ENCODE assay signal across 12 cellular contexts in genomic region chr3:133548090-133548489, GRCh38. TPM values are rescaled to one million over a fixed set of nuclear protein-coding genes. Genes with fewer than 3 reads are reported as not detected.
DNase-seq lines count a peak whose midpoint lies in the region; ATAC-seq and TF ChIP-seq lines count a peak whose summit lies in the region.
"Had no signal": no experiment of that assay in that cellular context is flagged by ENCODE, and none has a peak within 500 bp of the region (broad histone marks: within the 10 kb centered on the region; RNA-seq: fewer than 3 reads in every experiment).

No MANE protein-coding gene starts in this region.

- H3K36me3 ChIP-seq in PC-9 (ENCODE audit: low read depth) (no peaks in the 10 kb centered on the region), osteoblast (ENCODE audit: insufficient read depth, low read length) (no peaks in the 10 kb centered on the region)

- no peaks in the 10 kb centered on the region for H3K4me1 Mint-ChIP-seq in activated T-helper 17 cell treated with anti-CD3 and anti-CD28 coated beads, Interleukin-2, amount 50 U/mL, for 72 hours
- H3K4me1 Mint-ChIP-seq: activated CD4-positive, alpha-beta T cell treated with anti-CD3 and anti-CD28 coated beads, Interleukin-2, amount 10 ng/mL, durations not matched to agents 24 days and 14 days had no signal

- no peaks in the 10 kb centered on the region for H3K9me2 ChIP-seq in PC-9 (ENCODE audit: insufficient read depth)

- H3K4me3 ChIP-seq in PC-9 (no peak overlapping the region), fibroblast of mammary gland (ENCODE audit: control insufficient read depth, low read depth, low read length) (no peak overlapping the region), osteoblast (ENCODE audit: insufficient read depth, low read length) (peak overlapping the region; percentile 5)
- H3K4me3 ChIP-seq: psoas muscle had no signal

- CTCF ChIA-PET in PC-9 (lab: Charles Lee): no interaction called here

- DNase-seq in AG08396 (ENCODE audit: low spot score): peak; percentile 68
- no peak for DNase-seq in PC-9
- DNase-seq in fibroblast of mammary gland (ENCODE audit: low read depth): peak; percentile 48
- DNase-seq in osteoblast (ENCODE audit: insufficient read length, low spot score, missing footprints): peak; percentile 78
- no peak for DNase-seq in effector CD8-positive, alpha-beta T cell (lab: John Stamatoyannopoulos, UW)
- DNase-seq in activated CD8-positive, alpha-beta memory T cell treated with anti-CD3 and anti-CD28 coated beads, Interleukin-2, amount 50 U/mL, for 48 hours: no peak
- DNase-seq: activated CD4-positive, alpha-beta T cell treated with anti-CD3 and anti-CD28 coated beads, Interleukin-2, amount 10 ng/mL, durations not matched to agents 24 days and 14 days; activated naive CD4-positive, alpha-beta T cell treated with anti-CD3 and anti-CD28 coated beads for 36 hours; AML-193; psoas muscle had no signal

- H3K9me3 Mint-ChIP-seq in activated T-helper 17 cell treated with anti-CD3 and anti-CD28 coated beads, Interleukin-2, amount 50 U/mL, for 72 hours: no peaks in the 10 kb centered on the region
- H3K9me3 Mint-ChIP-seq: activated CD4-positive, alpha-beta T cell treated with anti-CD3 and anti-CD28 coated beads, Interleukin-2, amount 10 ng/mL, durations not matched to agents 24 days and 14 days; activated naive CD4-positive, alpha-beta T cell treated with anti-CD3 and anti-CD28 coated beads for 36 hours had no signal

- no TSS peak for BruUV-seq in PC-9 (replicated peaks; lab: Mats Ljungman, UMichigan)

- ATAC-seq in activated T-helper 17 cell treated with anti-CD3 and anti-CD28 coated beads, Interleukin-2, amount 50 U/mL, for 72 hours (replicated peaks): no peak
- no peak for ATAC-seq in GM21723 (IDR thresholded peaks at IDR 0.05; ENCODE audit: unreplicated experiment)

- H3K4me3 Mint-ChIP-seq in activated T-helper 17 cell treated with anti-CD3 and anti-CD28 coated beads, Interleukin-2, amount 50 U/mL, for 72 hours: no peak overlapping the region
- H3K4me3 Mint-ChIP-seq: activated CD4-positive, alpha-beta T cell treated with anti-CD3 and anti-CD28 coated beads, Interleukin-2, amount 10 ng/mL, durations not matched to agents 24 days and 14 days; activated naive CD4-positive, alpha-beta T cell treated with anti-CD3 and anti-CD28 coated beads for 36 hours had no signal

- intact Hi-C loops in PC-9 (cut with micrococcal nuclease; ENCODE audit: unreplicated experiment): no loop called here

- H3K4me2 ChIP-seq in PC-9 (peak overlapping the region; percentile 1; the same call in 1 of the 2 replicates), osteoblast (ENCODE audit: insufficient read depth, low read length) (peak overlapping the region; percentile 63)

- H3K27ac Mint-ChIP-seq in activated T-helper 17 cell treated with anti-CD3 and anti-CD28 coated beads, Interleukin-2, amount 50 U/mL, for 72 hours: no peak overlapping the region
- H3K27ac Mint-ChIP-seq: activated CD4-positive, alpha-beta T cell treated with anti-CD3 and anti-CD28 coated beads, Interleukin-2, amount 10 ng/mL, durations not matched to agents 24 days and 14 days; activated naive CD4-positive, alpha-beta T cell treated with anti-CD3 and anti-CD28 coated beads for 36 hours had no signal

- H3K4me1 ChIP-seq in PC-9 (replicated peaks; ENCODE audit: insufficient read depth) (peaks cover 39% of the 10 kb centered on the region), osteoblast (ENCODE audit: insufficient read depth, low read length) (peaks cover 21% of the 10 kb centered on the region)

- H3K9me3 ChIP-seq in PC-9 (ENCODE audit: insufficient read depth, low read depth): no peaks in the 10 kb centered on the region
- H3K9me3 ChIP-seq in osteoblast (ENCODE audit: low read depth, low read length): no peaks in the 10 kb centered on the region
- H3K9me3 ChIP-seq: psoas muscle had no signal

- H3K27me3 Mint-ChIP-seq in activated T-helper 17 cell treated with anti-CD3 and anti-CD28 coated beads, Interleukin-2, amount 50 U/mL, for 72 hours: no peaks in the 10 kb centered on the region

- H3K79me2 ChIP-seq in PC-9 (ENCODE audit: low read depth): no peaks in the 10 kb centered on the region
- no peaks in the 10 kb centered on the region for H3K79me2 ChIP-seq in osteoblast (ENCODE audit: insufficient read depth, low read length)

- no peak for TF ChIP-seq CTCF in PC-9 (conservative IDR thresholded peaks at IDR 0.05)
- no peak for TF ChIP-seq CTCF in fibroblast of mammary gland (conservative IDR thresholded peaks at IDR 0.05; ENCODE audit: control insufficient read depth, insufficient read depth, low read depth, low read length)
- TF ChIP-seq CTCF in osteoblast (IDR thresholded peaks at IDR 0.05; ENCODE audit: extremely low read depth, low read depth, low read length): no peak

- H3K27ac ChIP-seq in PC-9 (peak overlapping the region; percentile 34; the same call in 1 of the 2 replicates), osteoblast (ENCODE audit: low read depth, low read length) (peak overlapping the region; percentile 60)
- H3K27ac ChIP-seq: psoas muscle had no signal

- no peaks in the 10 kb centered on the region for H3K36me3 Mint-ChIP-seq in activated T-helper 17 cell treated with anti-CD3 and anti-CD28 coated beads, Interleukin-2, amount 50 U/mL, for 72 hours (ENCODE audit: low read depth)

- H3K27me3 ChIP-seq in PC-9 (ENCODE audit: insufficient read depth, low read depth): no peaks in the 10 kb centered on the region
- H3K27me3 ChIP-seq in osteoblast (ENCODE audit: insufficient read depth, low read length): no peaks in the 10 kb centered on the region

- no peaks in the 10 kb centered on the region for H4K20me1 ChIP-seq in PC-9 (ENCODE audit: insufficient read depth)
- H4K20me1 ChIP-seq in osteoblast (ENCODE audit: insufficient read depth, low read length): no peaks in the 10 kb centered on the region

- POLR2A ChIA-PET in PC-9 (lab: Charles Lee; ENCODE audit: unreplicated experiment): interaction anchor here (0.7 to 1.4 kb wide), 2 partner anchors 21 to 91 kb away, joined by 7 to 13 read pairs; no protein-coding TSS in a partner anchor

- H3F3A ChIP-seq in PC-9 (ENCODE audit: insufficient read depth, low read depth): peaks cover 7% of the 10 kb centered on the region; the same call in 1 of the 2 replicates

- H2AFZ ChIP-seq in PC-9: no peak overlapping the region
- H2AFZ ChIP-seq in osteoblast (ENCODE audit: low read length): no peak overlapping the region

RNA-seq across cellular contexts. Expression of gene CDV3, which starts 25.4 kb away (rescaled TPM):
- total RNA-seq in PC-9 (2021) (178 and 193 TPM in 2 replicates), osteoblast (154 and 166 TPM in 2 replicates)
- 100 to 1,000 TPM; 131 to 245 TPM for total RNA-seq in activated T-helper 17 cell treated with anti-CD3 and anti-CD28 coated beads, Interleukin-2, amount 50 U/mL, for 72 hours

Comparison
In these comparisons a context has a peak if more than half of its experiments do, and no peak if none do; other contexts are left out.
1. DNase-seq: peak in AG08396 (single experiment), fibroblast of mammary gland (single experiment) and osteoblast (single experiment); none in PC-9 (0 of 2), effector CD8-positive, alpha-beta T cell (single experiment) and activated CD8-positive, alpha-beta memory T cell treated with anti-CD3 and anti-CD28 coated beads, Interleukin-2, amount 50 U/mL, for 48 hours (single experiment).